Comparison of ENCODE assay signal across 14 cellular contexts in the genomic region with DNA sequence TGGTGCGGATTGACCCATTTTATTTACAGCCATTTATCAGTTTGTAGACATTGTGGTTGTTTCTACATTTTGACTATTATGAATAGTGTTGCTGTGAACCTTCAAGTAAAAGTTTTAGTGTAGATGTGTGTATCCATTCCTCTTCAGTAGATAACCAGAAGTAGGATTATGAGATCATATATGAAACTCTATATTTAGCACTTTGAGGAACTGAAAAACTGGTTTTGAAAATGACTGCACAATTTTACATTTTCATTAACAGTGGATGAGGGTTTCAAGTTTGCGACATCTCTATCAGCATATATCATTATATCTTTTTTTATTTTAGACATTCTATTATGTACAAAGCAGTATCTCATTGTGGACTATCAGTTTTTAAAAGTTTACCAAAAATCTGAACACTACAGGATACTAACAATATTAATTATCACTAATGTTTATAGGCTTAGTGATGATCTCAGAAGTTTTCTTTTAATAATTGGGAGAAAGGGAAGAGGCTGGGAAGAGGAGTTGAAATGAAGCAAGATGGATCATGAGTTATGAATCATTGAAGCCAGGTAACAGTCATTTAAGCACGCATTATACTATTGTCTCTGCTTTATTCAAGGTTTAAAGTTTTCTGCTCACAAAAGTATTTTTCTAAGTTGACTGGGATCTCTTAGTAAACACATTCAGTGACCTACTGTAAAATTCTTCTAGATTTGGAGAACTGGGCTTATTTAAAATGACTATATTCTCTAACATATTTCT.
DNase-seq lines count a peak whose midpoint lies in the region; ATAC-seq and TF ChIP-seq lines count a peak whose summit lies in the region.
"Had no signal": no experiment of that assay in that cellular context is flagged by ENCODE, and none has a peak within 500 bp of the region (broad histone marks: within the 10 kb centered on the region; RNA-seq: fewer than 3 reads in every experiment).

No MANE protein-coding gene starts in this region.

- ATAC-seq in HG02759 (IDR thresholded peaks at IDR 0.05; ENCODE audit: unreplicated experiment) (peak; percentile 65), HG03457 (IDR thresholded peaks at IDR 0.05; ENCODE audit: unreplicated experiment) (peak; percentile 83)
- no peak for ATAC-seq in activated CD8-positive, alpha-beta T cell treated with anti-CD3 and anti-CD28 coated beads for 36 hours
- ATAC-seq: left ventricle myocardium superior had no signal

- H3K4me3 ChIP-seq in urinary bladder (ENCODE audit: low read depth, low read length) = no peak overlapping the region
- H3K4me3 ChIP-seq: HAP-1, tibial nerve had no signal

- H3K4me1 Mint-ChIP-seq in activated CD8-positive, alpha-beta T cell treated with anti-CD3 and anti-CD28 coated beads for 36 hours (ENCODE audit: low read depth) = no peaks in the 10 kb centered on the region

- DNase-seq in NOMO-1 (lab: John Stamatoyannopoulos, UW; ENCODE audit: unreplicated experiment in 2 of 2) (peak; percentile 1 to 64), NOMO-1 treated with dmso at 0.1 percent for 144 hours (lab: John Stamatoyannopoulos, UW; ENCODE audit: unreplicated experiment) (no peak), middle frontal gyrus (ENCODE audit: extremely low spot score, low spot score) (no peak), NCI-H187 treated with DMSO at 0.1 percent for 48 hours (lab: John Stamatoyannopoulos, UW) (no peak)
- no peak for DNase-seq in activated CD8-positive, alpha-beta T cell treated with anti-CD3 and anti-CD28 coated beads for 36 hours
- DNase-seq: DMS79 treated with DMSO at 0.1 percent for 48 hours, foreskin melanocyte, left ventricle myocardium superior had no signal

- H3K27me3 Mint-ChIP-seq in activated CD8-positive, alpha-beta T cell treated with anti-CD3 and anti-CD28 coated beads for 36 hours = no peaks in the 10 kb centered on the region

- TF ChIP-seq CTCF in activated CD8-positive, alpha-beta T cell treated with anti-CD3 and anti-CD28 coated beads for 36 hours (IDR thresholded peaks at IDR 0.05) = no peak

- peaks cover 4% of the 10 kb centered on the region for H3K9me3 Mint-ChIP-seq in activated CD8-positive, alpha-beta T cell treated with anti-CD3 and anti-CD28 coated beads for 36 hours

- intact Hi-C loops in activated CD8-positive, alpha-beta T cell treated with anti-CD3 and anti-CD28 coated beads for 36 hours (cut with micrococcal nuclease) = no loop called here

- no peak overlapping the region for H3K27ac Mint-ChIP-seq in activated CD8-positive, alpha-beta T cell treated with anti-CD3 and anti-CD28 coated beads for 36 hours

- peak overlapping the region; percentile 2 for H3K27ac ChIP-seq in urinary bladder (ENCODE audit: low read depth)
- H3K27ac ChIP-seq: 22Rv1, tibial nerve had no signal

- POLR2A ChIA-PET in activated CD8-positive, alpha-beta T cell treated with anti-CD3 and anti-CD28 coated beads for 36 hours (lab: Charles Lee) = no interaction called here

- no peaks in the 10 kb centered on the region for H3K36me3 ChIP-seq in urinary bladder (ENCODE audit: insufficient read depth)
- H3K36me3 ChIP-seq: HAP-1, tibial nerve had no signal

- H3K36me3 Mint-ChIP-seq in activated CD8-positive, alpha-beta T cell treated with anti-CD3 and anti-CD28 coated beads for 36 hours (ENCODE audit: low read depth) = no peaks in the 10 kb centered on the region

- 89% methylated on average over 3 of the region's 3 CpGs for WGBS in urinary bladder

- no peaks in the 10 kb centered on the region for H3K4me1 ChIP-seq in urinary bladder (ENCODE audit: insufficient read depth)
- H3K4me1 ChIP-seq: HAP-1, tibial nerve had no signal

- CTCF ChIA-PET in activated CD8-positive, alpha-beta T cell treated with anti-CD3 and anti-CD28 coated beads for 36 hours (lab: Charles Lee) = interaction anchor here (1.7 kb wide), 1 partner anchor 11 kb away, joined by 4 read pairs; no protein-coding TSS in a partner anchor

- H3K4me3 Mint-ChIP-seq in activated CD8-positive, alpha-beta T cell treated with anti-CD3 and anti-CD28 coated beads for 36 hours = no peak overlapping the region

Comparison
In these comparisons a context has a peak if more than half of its experiments do, and no peak if none do; other contexts are left out.
1. DNase-seq: peak in NOMO-1 (2 of 2); none in NOMO-1 treated with dmso at 0.1 percent for 144 hours (single experiment), middle frontal gyrus (single experiment), NCI-H187 treated with DMSO at 0.1 percent for 48 hours (single experiment) and activated CD8-positive, alpha-beta T cell treated with anti-CD3 and anti-CD28 coated beads for 36 hours (single experiment).